Comparison of ENCODE assay signal across 31 cellular contexts in genomic region chr6:160272707-160273106, GRCh38. TPM values are rescaled to one million over a fixed set of nuclear protein-coding genes. Genes with fewer than 3 reads are reported as not detected.
"Had no signal": no experiment of that assay in that cellular context is flagged by ENCODE, and none has a peak within 500 bp of the region (broad histone marks: within the 10 kb centered on the region; RNA-seq: fewer than 3 reads in every experiment).

No MANE protein-coding gene starts in this region.

- H3K36me3 ChIP-seq: lower lobe of right lung, neural progenitor cell, neutrophil, right lobe of liver, tibial nerve, uterus had no signal

- ATAC-seq: left cardiac atrium; left lobe of liver; left ventricle myocardium superior; lower lobe of right lung; naive thymus-derived CD8-positive, alpha-beta T cell; stimulated activated memory B cell treated with anti-CD40 and anti-IgM and Interleukin-4, amounts not matched to agents 10 μg/mL and 1 μg/mL and 100 μg/mL, for 72 hours; stimulated activated naive CD8-positive, alpha-beta T cell treated with anti-CD3 and anti-CD28 coated beads, Interleukin-15, amount 100 ng/mL, for 72 hours had no signal

- H3K27ac Mint-ChIP-seq: naive thymus-derived CD8-positive, alpha-beta T cell; nephron progenitor cell; neural progenitor cell; stimulated activated memory B cell treated with anti-CD40 and anti-IgM and Interleukin-4, amounts not matched to agents 10 μg/mL and 1 μg/mL and 100 μg/mL, for 72 hours; stimulated activated naive CD8-positive, alpha-beta T cell treated with anti-CD3 and anti-CD28 coated beads, Interleukin-15, amount 100 ng/mL, for 72 hours; type B pancreatic cell had no signal

- H3K9me3 ChIP-seq: lower lobe of right lung, neutrophil, psoas muscle, right lobe of liver, tibial nerve, uterus had no signal

- H3K79me2 ChIP-seq: parathyroid adenoma had no signal

- H3K9ac ChIP-seq: neural progenitor cell, parathyroid adenoma had no signal

- H3K36me3 Mint-ChIP-seq: naive thymus-derived CD8-positive, alpha-beta T cell; neural progenitor cell; stimulated activated memory B cell treated with anti-CD40 and anti-IgM and Interleukin-4, amounts not matched to agents 10 μg/mL and 1 μg/mL and 100 μg/mL, for 72 hours; type B pancreatic cell had no signal

- H3K9me3 Mint-ChIP-seq: naive thymus-derived CD8-positive, alpha-beta T cell; nephron progenitor cell; neural progenitor cell; stimulated activated memory B cell treated with anti-CD40 and anti-IgM and Interleukin-4, amounts not matched to agents 10 μg/mL and 1 μg/mL and 100 μg/mL, for 72 hours; stimulated activated naive CD8-positive, alpha-beta T cell treated with anti-CD3 and anti-CD28 coated beads, Interleukin-15, amount 100 ng/mL, for 72 hours; type B pancreatic cell had no signal

- H3K27me3 Mint-ChIP-seq: stimulated activated memory B cell treated with anti-CD40 and anti-IgM and Interleukin-4, amounts not matched to agents 10 μg/mL and 1 μg/mL and 100 μg/mL, for 72 hours had no signal

- H3K4me2 ChIP-seq: neural progenitor cell, smooth muscle cell had no signal

- H2AFZ ChIP-seq: neural progenitor cell, parathyroid adenoma had no signal

- H3K4me3 Mint-ChIP-seq: naive thymus-derived CD8-positive, alpha-beta T cell; nephron progenitor cell; neural progenitor cell; stimulated activated memory B cell treated with anti-CD40 and anti-IgM and Interleukin-4, amounts not matched to agents 10 μg/mL and 1 μg/mL and 100 μg/mL, for 72 hours; stimulated activated naive CD8-positive, alpha-beta T cell treated with anti-CD3 and anti-CD28 coated beads, Interleukin-15, amount 100 ng/mL, for 72 hours; type B pancreatic cell had no signal

- DNase-seq: islet precursor cell; kidney glomerular epithelial cell; left cardiac atrium; left ventricle myocardium superior; lower lobe of right lung; mesenchymal stem cell; naive thymus-derived CD8-positive, alpha-beta T cell; nephron progenitor cell; occipital lobe; psoas muscle; right lobe of liver; stimulated activated CD4-positive, alpha-beta T cell treated with anti-CD3 and anti-CD28 coated beads, Interleukin-1b, Interleukin-23, amount 100 ng/mL, for 48 hours; stimulated activated CD4-positive, alpha-beta T cell treated with anti-CD3 and anti-CD28 coated beads, Interleukin-2, amount 100 ng/mL, for 48 hours; stimulated activated CD4-positive, alpha-beta T cell treated with anti-CD3 and anti-CD28 coated beads, Interleukin-4, amount 100 ng/mL, for 4 hours; stimulated activated CD8-positive, alpha-beta memory T cell treated with anti-CD3 and anti-CD28 coated beads, Interleukin-4, amount 100 ng/mL, for 48 hours; stimulated activated naive CD4-positive, alpha-beta T cell treated with Interleukin-2 at 50 U/mL for 16 hours; stimulated activated naive CD8-positive, alpha-beta T cell treated with anti-CD3 and anti-CD28 coated beads, Interleukin-15, amount 100 ng/mL, for 72 hours; substantia nigra; uterus had no signal

- H3K4me1 ChIP-seq: lower lobe of right lung, neural progenitor cell, parathyroid adenoma, tibial nerve, uterus had no signal

- H3K4me1 Mint-ChIP-seq: naive thymus-derived CD8-positive, alpha-beta T cell; neural progenitor cell; stimulated activated memory B cell treated with anti-CD40 and anti-IgM and Interleukin-4, amounts not matched to agents 10 μg/mL and 1 μg/mL and 100 μg/mL, for 72 hours; stimulated activated naive CD8-positive, alpha-beta T cell treated with anti-CD3 and anti-CD28 coated beads, Interleukin-15, amount 100 ng/mL, for 72 hours had no signal

- H3K27ac ChIP-seq: lower lobe of right lung, neural progenitor cell, neutrophil, parathyroid adenoma, right lobe of liver, tibial nerve, uterus had no signal

- H3K4me3 ChIP-seq: lower lobe of right lung, neural progenitor cell, psoas muscle, right lobe of liver, smooth muscle cell, tibial nerve, uterus had no signal

- H3K27me3 ChIP-seq: neural progenitor cell, neutrophil, right lobe of liver, tibial nerve, uterus had no signal

RNA-seq across cellular contexts. Expression of gene SLC22A2, which starts 14.1 kb away (rescaled TPM):
- total RNA-seq: left cardiac atrium; left lobe of liver; left ventricle myocardium superior; lower lobe of right lung; mammary epithelial cell; naive thymus-derived CD8-positive, alpha-beta T cell; osteocyte; right lobe of liver; skeletal muscle tissue; tibial nerve; ureter had no signal
- polyA plus RNA-seq: mammary epithelial cell; naive thymus-derived CD8-positive, alpha-beta T cell had no signal
